1 cellular context compared by ENCODE assay signal in genomic region chr6:118800394-118801071, GRCh38.
TF ChIP-seq lines count a peak whose summit lies in the region.

No MANE protein-coding gene starts in this region.

TF ChIP-seq in K562, 482 proteins besides CTCF, POLR2A, EP300 and RAD21 (continued from another document and continues in another):
- TF ChIP-seq ZMIZ1 (IDR thresholded peaks at IDR 0.05; ENCODE audit: low read depth in 2 of 2, low read length in 2 of 2) (no peak), BACH1 (tag; IDR thresholded peaks at IDR 0.05) (no peak), HIVEP1 (CRISPR knock-in tag; IDR thresholded peaks at IDR 0.05) (no peak), ZNF778 (CRISPR knock-in tag; IDR thresholded peaks at IDR 0.05) (no peak), MGA (IDR thresholded peaks at IDR 0.05) (peak; percentile 48; the same call in 1 of the 2 replicates), ZFP36 (IDR thresholded peaks at IDR 0.05; ENCODE audit: low read depth, low read length, partially characterized antibody) (no peak), CHD7 (IDR thresholded peaks at IDR 0.05; ENCODE audit: low read depth, low read length) (no peak), ZNF695 (CRISPR knock-in tag; IDR thresholded peaks at IDR 0.05) (no peak), MAX (CRISPR knock-in tag; IDR thresholded peaks at IDR 0.05) (peak; percentile 35; the same call in 1 of the 2 replicates), RFX7 (CRISPR knock-in tag; IDR thresholded peaks at IDR 0.05) (no peak), ATF7 (IDR thresholded peaks at IDR 0.05) (peak; percentile 37; the same call in 1 of the 2 replicates), POLR2AphosphoS2 (IDR thresholded peaks at IDR 0.05; ENCODE audit: low read length) (no peak), ZBTB7A (IDR thresholded peaks at IDR 0.05; ENCODE audit: borderline replicate concordance, control insufficient read depth, low read depth, low read length) (no peak), E2F6 (IDR thresholded peaks at IDR 0.05; ENCODE audit: borderline replicate concordance in 1 of 2, extremely low read depth in 1 of 2, insufficient read depth in 1 of 2, insufficient read length in 1 of 2, low read depth in 1 of 2, low read length in 1 of 2, poor library complexity in 1 of 2, severe bottlenecking in 1 of 2) (peak in 1 of 2 experiments; percentile 25), HBP1 (CRISPR knock-in tag; IDR thresholded peaks at IDR 0.05) (no peak), TFAP4 (CRISPR knock-in tag; IDR thresholded peaks at IDR 0.05; ENCODE audit: borderline replicate concordance) (peak; percentile 28; the same call in 1 of the 2 replicates), MAFG (tag; conservative IDR thresholded peaks at IDR 0.05) (no peak), ZNF263 (CRISPR knock-in tag; IDR thresholded peaks at IDR 0.05; ENCODE audit: borderline replicate concordance) (no peak)
